8 cellular contexts compared by ENCODE assay signal in genomic region chr7:77330169-77330882, GRCh38.
DNase-seq lines count a peak whose midpoint lies in the region; ATAC-seq and TF ChIP-seq lines count a peak whose summit lies in the region.

No MANE protein-coding gene starts in this region.

- H3K9ac ChIP-seq in GM23248: no peak overlapping the region

- H3K27ac Mint-ChIP-seq in glutamatergic neuron (ENCODE audit: unreplicated experiment): no peak overlapping the region

- H3K9me3 Mint-ChIP-seq in glutamatergic neuron (ENCODE audit: unreplicated experiment): peaks cover 4% of the 10 kb centered on the region

- no peaks in the 10 kb centered on the region for H4K20me1 ChIP-seq in GM23248 (ENCODE audit: insufficient read depth)

- peak; percentile 57 for DNase-seq in GM23248
- peak; percentile 36 for DNase-seq in NAMALWA (ENCODE audit: low spot score)
- peak; percentile 90 for DNase-seq in dermis blood vessel endothelial cell
- DNase-seq in transverse colon: no peak
- no peak for DNase-seq in BE2C
- no peak for DNase-seq in glutamatergic neuron

- peaks cover 16% of the 10 kb centered on the region for H3K4me1 Mint-ChIP-seq in glutamatergic neuron (ENCODE audit: low read depth, unreplicated experiment)

- H3K9me2 ChIP-seq in GM23248 (ENCODE audit: insufficient read depth): no peaks in the 10 kb centered on the region

- no peak overlapping the region for H3K4me3 Mint-ChIP-seq in glutamatergic neuron (ENCODE audit: unreplicated experiment)

- ATAC-seq in GM18502 (IDR thresholded peaks at IDR 0.05; ENCODE audit: poor library complexity, unreplicated experiment) (peak; percentile 61), HG02623 (IDR thresholded peaks at IDR 0.05; ENCODE audit: unreplicated experiment) (no peak)

- H3F3A ChIP-seq in GM23248 (ENCODE audit: insufficient read depth): peaks cover 29% of the 10 kb centered on the region

- peak; percentile 29 for TF ChIP-seq EP300 in transverse colon (IDR thresholded peaks at IDR 0.05; ENCODE audit: low read depth)

- no peak overlapping the region for H3K4me3 ChIP-seq in GM23248
- no peak overlapping the region for H3K4me3 ChIP-seq in transverse colon
- H3K4me3 ChIP-seq in BE2C (ENCODE audit: low read depth, low read length): no peak overlapping the region

- no peak for TF ChIP-seq POLR2A in transverse colon (IDR thresholded peaks at IDR 0.05)

- H3K4me1 ChIP-seq in GM23248 (ENCODE audit: insufficient read depth) (peaks cover 56% of the 10 kb centered on the region), transverse colon (peaks cover 12 to 50% (median 24%) of the 10 kb centered on the region in 4 donors), BE2C (no peaks in the 10 kb centered on the region)

- TF ChIP-seq CTCF in transverse colon (IDR thresholded peaks at IDR 0.05): no peak
- no peak for TF ChIP-seq CTCF in BE2C (IDR thresholded peaks at IDR 0.05; ENCODE audit: low read depth, low read length)
- TF ChIP-seq CTCF in glutamatergic neuron (IDR thresholded peaks at IDR 0.05; ENCODE audit: partially characterized antibody, unreplicated experiment): no peak

- H2AFZ ChIP-seq in GM23248: no peak overlapping the region; the same call in 1 of the 2 replicates

- H3K36me3 Mint-ChIP-seq in glutamatergic neuron (ENCODE audit: unreplicated experiment): no peaks in the 10 kb centered on the region

- intact Hi-C loops in transverse colon (cut with DNase I; ENCODE audit: low total_unique reads): no loop called here

- WGBS in GM23248 (ENCODE audit: low coverage in 1 of 2, low lambda C conversion rate in 2 of 2, missing lambda C conversion rate in 2 of 2), 2 experiments: 42 to 53% methylated on average over 6 of the region's 6 CpGs
- WGBS in transverse colon (ENCODE audit: low coverage in 1 of 2), 2 donors: 63 to 71% methylated on average over 5 to 6 of the region's 6 CpGs

- in situ Hi-C loops in GM23248 (cut with MboI): loop anchor here (10.0 kb wide), 1 partner anchor 196 kb away; no protein-coding TSS in a partner anchor
- in situ Hi-C loops in transverse colon (cut with MboI; ENCODE audit: low pct_ligation_motif_present in 1 of 4, low pct_unique_long_range_greater_than_20kb in 1 of 4, low sequenced_read_pairs in 3 of 4): no loop called here

- H3K4me2 ChIP-seq in GM23248 (ENCODE audit: unreplicated experiment): peak overlapping the region; percentile 26

- no peaks in the 10 kb centered on the region for H3K79me2 ChIP-seq in GM23248 (ENCODE audit: insufficient read depth)

- H3K36me3 ChIP-seq in GM23248 (ENCODE audit: low read depth): no peaks in the 10 kb centered on the region
- no peaks in the 10 kb centered on the region for H3K36me3 ChIP-seq in transverse colon
- no peaks in the 10 kb centered on the region for H3K36me3 ChIP-seq in BE2C

- H3K27me3 Mint-ChIP-seq in glutamatergic neuron (ENCODE audit: unreplicated experiment): no peaks in the 10 kb centered on the region

- H3K27me3 ChIP-seq in GM23248 (replicated peaks; ENCODE audit: insufficient read depth) (no peaks in the 10 kb centered on the region), transverse colon (no peaks in the 10 kb centered on the region), BE2C (no peaks in the 10 kb centered on the region)

- H3K9me3 ChIP-seq in GM23248 (ENCODE audit: low read depth) (no peaks in the 10 kb centered on the region), transverse colon (no peaks in the 10 kb centered on the region), BE2C (no peaks in the 10 kb centered on the region)

- no peak overlapping the region for H3K27ac ChIP-seq in GM23248
- H3K27ac ChIP-seq in transverse colon: peak overlapping the region; percentile 18 to 64 (median 40)

Comparison
In these comparisons a context has a peak if more than half of its experiments do, and no peak if none do; other contexts are left out.
1. DNase-seq: peak in GM23248 (single experiment), NAMALWA (single experiment) and dermis blood vessel endothelial cell (single experiment); none in transverse colon (single experiment), BE2C (single experiment) and glutamatergic neuron (single experiment).